Comparison of ENCODE assay signal across 24 cellular contexts in genomic region chr9:126432659-126433058, GRCh38.
DNase-seq lines count a peak whose midpoint lies in the region; ATAC-seq and TF ChIP-seq lines count a peak whose summit lies in the region.
"Had no signal": no experiment of that assay in that cellular context is flagged by ENCODE, and none has a peak within 500 bp of the region (broad histone marks: within the 10 kb centered on the region; RNA-seq: fewer than 3 reads in every experiment).

No MANE protein-coding gene starts in this region.

- no peak overlapping the region for H2BK120ac ChIP-seq in IMR-90 (ENCODE audit: low read depth, low read length)

- no peak overlapping the region for H3K18ac ChIP-seq in IMR-90 (ENCODE audit: low read depth, low read length)

- H3K36me3 Mint-ChIP-seq in activated CD8-positive, alpha-beta memory T cell treated with anti-CD3 and anti-CD28 coated beads, Interleukin-2, amount 10 ng/mL, durations not matched to agents 7 days and 5 days = peaks cover 6% of the 10 kb centered on the region
- H3K36me3 Mint-ChIP-seq: CD4-positive, CD25-positive, alpha-beta regulatory T cell had no signal

- H3K27me3 Mint-ChIP-seq in activated CD8-positive, alpha-beta memory T cell treated with anti-CD3 and anti-CD28 coated beads, Interleukin-2, amount 10 ng/mL, durations not matched to agents 7 days and 5 days = no peaks in the 10 kb centered on the region
- H3K27me3 Mint-ChIP-seq: CD4-positive, alpha-beta memory T cell; CD4-positive, CD25-positive, alpha-beta regulatory T cell had no signal

- no peak for TF ChIP-seq RAD21 in IMR-90 (IDR thresholded peaks at IDR 0.05; ENCODE audit: low read length)

- H3K9me3 Mint-ChIP-seq in activated CD8-positive, alpha-beta memory T cell treated with anti-CD3 and anti-CD28 coated beads, Interleukin-2, amount 10 ng/mL, durations not matched to agents 7 days and 5 days (ENCODE audit: low read depth) = no peaks in the 10 kb centered on the region
- H3K9me3 Mint-ChIP-seq: CD14-positive monocyte; CD4-positive, alpha-beta memory T cell; CD4-positive, CD25-positive, alpha-beta regulatory T cell; CD8-positive, alpha-beta memory T cell had no signal

- no peaks in the 10 kb centered on the region for H3K79me1 ChIP-seq in IMR-90 (ENCODE audit: low read depth in 1 of 2, low read length in 2 of 2)

- no peak overlapping the region for H3K4me3 Mint-ChIP-seq in activated CD8-positive, alpha-beta memory T cell treated with anti-CD3 and anti-CD28 coated beads, Interleukin-2, amount 10 ng/mL, durations not matched to agents 7 days and 5 days
- H3K4me3 Mint-ChIP-seq: CD14-positive monocyte; CD4-positive, alpha-beta memory T cell; CD4-positive, CD25-positive, alpha-beta regulatory T cell; CD8-positive, alpha-beta memory T cell had no signal

- POLR2A ChIA-PET in IMR-90 (lab: Charles Lee; ENCODE audit: unreplicated experiment) = interaction anchor here (0.6 kb wide), 1 partner anchor 326 kb away, joined by 3 read pairs; no protein-coding TSS in a partner anchor

- H3K4me2 ChIP-seq in IMR-90 (ENCODE audit: low read depth, low read length) = no peak overlapping the region
- H3K4me2 ChIP-seq: BLaER1 had no signal

- no peaks in the 10 kb centered on the region for H3K9me1 ChIP-seq in IMR-90 (ENCODE audit: insufficient read depth, low read length)

- H4K91ac ChIP-seq in IMR-90 (ENCODE audit: insufficient read depth, low read depth, low read length) = no peak overlapping the region

- H4K5ac ChIP-seq in IMR-90 (ENCODE audit: low read depth, low read length) = no peak overlapping the region

- TF ChIP-seq CTCF in IMR-90 (conservative IDR thresholded peaks at IDR 0.05; ENCODE audit: low read depth, low read length) = no peak
- no peak for TF ChIP-seq CTCF in coronary artery (IDR thresholded peaks at IDR 0.05)
- no peak for TF ChIP-seq CTCF in GM20000 (IDR thresholded peaks at IDR 0.05; ENCODE audit: extremely low read depth, missing control alignments)

- H3K4ac ChIP-seq in IMR-90 (ENCODE audit: low read depth, low read length) = no peak overlapping the region

- no peak overlapping the region for H2BK20ac ChIP-seq in IMR-90 (ENCODE audit: low read depth, low read length)

- BruUV-seq in IMR-90 (replicated peaks; lab: Mats Ljungman, UMichigan) = no TSS peak

- dilution Hi-C loops in IMR-90 (cut with HindIII; ENCODE audit: low sequenced_read_pairs, unreplicated experiment) = no loop called here

- no peak overlapping the region for H3K56ac ChIP-seq in IMR-90 (ENCODE audit: extremely low read depth, insufficient read depth, low read length)

- no peak overlapping the region for H3K4me3 ChIP-seq in IMR-90 (ENCODE audit: insufficient read depth, low read depth, low read length)
- no peak overlapping the region for H3K4me3 ChIP-seq in coronary artery
- H3K4me3 ChIP-seq: BLaER1, GM12878 had no signal

- no CpG with 5 or more reads among the region's 7 CpGs for WGBS in IMR-90 (ENCODE audit: extremely low coverage in 2 of 2, insufficient read length in 1 of 2), 2 experiments

- no peak for TF ChIP-seq POLR2A in IMR-90 (IDR thresholded peaks at IDR 0.05; ENCODE audit: low read depth, low read length)

- H3K36me3 ChIP-seq in IMR-90 (ENCODE audit: control insufficient read depth, insufficient read depth, low read length) = peaks cover 4% of the 10 kb centered on the region; the same call in 1 of the 2 replicates
- H3K36me3 ChIP-seq: BE2C, BLaER1 had no signal

- no peak overlapping the region for H2BK15ac ChIP-seq in IMR-90 (ENCODE audit: low read depth, low read length)

- no peak overlapping the region for H3K9ac ChIP-seq in IMR-90 (ENCODE audit: low read depth, low read length)
- H3K9ac ChIP-seq: BLaER1 had no signal

- CTCF ChIA-PET in activated CD8-positive, alpha-beta memory T cell treated with anti-CD3 and anti-CD28 coated beads, Interleukin-2, amount 10 ng/mL, durations not matched to agents 7 days and 5 days (lab: Charles Lee) = interaction anchor here (1.0 to 3.3 kb wide), 2 partner anchors 35 to 58 kb away, joined by 4 to 13 read pairs; no protein-coding TSS in a partner anchor
- CTCF ChIA-PET in IMR-90 (lab: Yijun Ruan, JAX) = no interaction called here

- no peak overlapping the region for H2AFZ ChIP-seq in IMR-90 (replicated peaks; ENCODE audit: low read length, poor library complexity)

- H2AK5ac ChIP-seq in IMR-90 (ENCODE audit: low read depth, low read length) = no peak overlapping the region

- H4K20me1 ChIP-seq in IMR-90 (ENCODE audit: insufficient read depth, low read length) = no peaks in the 10 kb centered on the region
- H4K20me1 ChIP-seq: BLaER1 had no signal

- no peak overlapping the region for H3K23ac ChIP-seq in IMR-90 (ENCODE audit: low read depth, low read length)

- DNase-seq in activated CD8-positive, alpha-beta memory T cell treated with anti-CD3 and anti-CD28 coated beads for 24 hours = peak; percentile 40
- DNase-seq in activated CD8-positive, alpha-beta memory T cell treated with anti-CD3 and anti-CD28 coated beads, Interleukin-2, amount 10 ng/mL, durations not matched to agents 7 days and 5 days = no peak
- no peak for DNase-seq in IMR-90
- DNase-seq in coronary artery (ENCODE audit: low spot score) = peak; percentile 40
- DNase-seq in stimulated activated CD8-positive, alpha-beta memory T cell treated with anti-CD3 and anti-CD28 coated beads, Interleukin-4, amount 100 ng/mL, for 48 hours = peak; percentile 19
- no peak for DNase-seq in GM20000 (ENCODE audit: low spot score)
- DNase-seq: 8988T; ACHN; BE2C; C1 segment of cervical spinal cord; CD4-positive, alpha-beta memory T cell; CD4-positive, CD25-positive, alpha-beta regulatory T cell; CD8-positive, alpha-beta memory T cell; COR-L47; DMS 273 treated with DMSO at 0.1 percent for 48 hours; DMS153; DMS53; DND-41; EL; GDM1 had no signal

- H3K27ac ChIP-seq in IMR-90 (ENCODE audit: insufficient read depth, low read length) (no peak overlapping the region), coronary artery (no peak overlapping the region)
- H3K27ac ChIP-seq: BLaER1 had no signal

- no peaks in the 10 kb centered on the region for H3K9me3 ChIP-seq in IMR-90 (ENCODE audit: control insufficient read depth, insufficient read depth, low read length)
- H3K9me3 ChIP-seq: BE2C, BLaER1 had no signal

- in situ Hi-C loops in IMR-90 (cut with MboI; ENCODE audit: low sequenced_read_pairs) = no loop called here

- H2AK9ac ChIP-seq in IMR-90 (replicated peaks; ENCODE audit: low read depth, low read length, poor library complexity) = peak overlapping the region; percentile 47

- peaks cover 2% of the 10 kb centered on the region for H3K4me1 Mint-ChIP-seq in activated CD8-positive, alpha-beta memory T cell treated with anti-CD3 and anti-CD28 coated beads, Interleukin-2, amount 10 ng/mL, durations not matched to agents 7 days and 5 days

- H4K8ac ChIP-seq in IMR-90 (ENCODE audit: low read depth in 2 of 2, low read length in 2 of 2) = no peak overlapping the region

- H3K27ac Mint-ChIP-seq in activated CD8-positive, alpha-beta memory T cell treated with anti-CD3 and anti-CD28 coated beads, Interleukin-2, amount 10 ng/mL, durations not matched to agents 7 days and 5 days = no peak overlapping the region
- H3K27ac Mint-ChIP-seq: CD14-positive monocyte had no signal

- no peak overlapping the region for H2BK5ac ChIP-seq in IMR-90 (ENCODE audit: low read depth, low read length, poor library complexity, severe bottlenecking)

- no peak overlapping the region for H3K14ac ChIP-seq in IMR-90 (replicated peaks; ENCODE audit: low read depth, low read length)

- no peaks in the 10 kb centered on the region for H3K27me3 ChIP-seq in IMR-90 (ENCODE audit: control insufficient read depth, insufficient read depth, low read length)
- H3K27me3 ChIP-seq: BE2C, BLaER1 had no signal

- intact Hi-C loops in IMR-90 (cut with micrococcal nuclease) = no loop called here

- peaks cover 2% of the 10 kb centered on the region; the same call in 1 of the 2 replicates for H3K4me1 ChIP-seq in IMR-90 (ENCODE audit: control insufficient read depth, insufficient read depth, low read length)
- H3K4me1 ChIP-seq: BLaER1 had no signal

- ATAC-seq in activated CD8-positive, alpha-beta memory T cell treated with anti-CD3 and anti-CD28 coated beads, Interleukin-2, amount 10 ng/mL, durations not matched to agents 7 days and 5 days = no peak
- ATAC-seq in IMR-90 (ENCODE audit: low read depth) (no peak), GM18868 (IDR thresholded peaks at IDR 0.05; ENCODE audit: unreplicated experiment) (no peak)
- ATAC-seq: GM12878 had no signal

TF ChIP-seq in IMR-90, 13 proteins besides CTCF, POLR2A, EP300 and RAD21:
- TF ChIP-seq MAFK (IDR thresholded peaks at IDR 0.05; ENCODE audit: low read depth, low read length) (no peak), CEBPB (IDR thresholded peaks at IDR 0.05; ENCODE audit: low read depth, low read length) (no peak), FOS (IDR thresholded peaks at IDR 0.05; ENCODE audit: low read depth, low read length) (no peak), USF2 (IDR thresholded peaks at IDR 0.05; ENCODE audit: low read depth, low read length) (no peak)

Comparison
In these comparisons a context has a peak if more than half of its experiments do, and no peak if none do; other contexts are left out.
1. DNase-seq: peak in activated CD8-positive, alpha-beta memory T cell treated with anti-CD3 and anti-CD28 coated beads for 24 hours (single experiment), coronary artery (single experiment) and stimulated activated CD8-positive, alpha-beta memory T cell treated with anti-CD3 and anti-CD28 coated beads, Interleukin-4, amount 100 ng/mL, for 48 hours (single experiment); none in activated CD8-positive, alpha-beta memory T cell treated with anti-CD3 and anti-CD28 coated beads, Interleukin-2, amount 10 ng/mL, durations not matched to agents 7 days and 5 days (single experiment), IMR-90 (single experiment) and GM20000 (single experiment).